ENCODE assay signal across 9 cellular contexts in genomic region chrX:118823263-118824172, GRCh38. TPM values are rescaled to one million over a fixed set of nuclear protein-coding genes. Genes with fewer than 3 reads are reported as not detected.
DNase-seq lines count a peak whose midpoint lies in the region; ATAC-seq, FAIRE-seq and TF ChIP-seq lines count a peak whose summit lies in the region.
"Had no signal": no experiment of that assay in that cellular context is flagged by ENCODE, and none has a peak within 500 bp of the region (broad histone marks: within the 10 kb centered on the region; RNA-seq: fewer than 3 reads in every experiment).

Gene ZCCHC12 (plus strand): TSS chrX:118823824. CDS start chrX:118825245, 1,421 bp downstream.

- H3K9me3 ChIP-seq in HUES48 (ENCODE audit: control insufficient read depth, insufficient read depth, low read length), result peaks cover 5% of the 10 kb centered on the region; the same call in 1 of the 2 replicates
- no peaks in the 10 kb centered on the region for H3K9me3 ChIP-seq in SK-N-MC (ENCODE audit: low read depth, low read length)
- H3K9me3 ChIP-seq in adrenal gland (replicated peaks in 1 of 3), result no peaks in the 10 kb centered on the region
- no peaks in the 10 kb centered on the region for H3K9me3 ChIP-seq in hepatocyte (ENCODE audit: low read depth)
- H3K9me3 ChIP-seq in sigmoid colon, result no peaks in the 10 kb centered on the region

- peak; percentile 79 for DNase-seq in DMS53 (lab: John Stamatoyannopoulos, UW)
- no peak for DNase-seq in SK-N-MC (ENCODE audit: low read depth, low spot score)
- DNase-seq in adrenal gland, result peak; percentile 67 to 84 (median 74)
- DNase-seq in hepatocyte (ENCODE audit: low spot score), result peak; percentile 65
- peak; percentile 75 for DNase-seq in sigmoid colon
- no peak for DNase-seq in urothelium cell line (ENCODE audit: low spot score)

- peak within 1 kb of the TSS; percentile 80 for H3K4me2 ChIP-seq in hepatocyte
- H3K4me2 ChIP-seq: KMS-11 had no signal

- H3K27ac ChIP-seq in HUES48 (ENCODE audit: low read depth, low read length) (no peak within 1 kb of the TSS), SK-N-MC (no peak within 1 kb of the TSS), adrenal gland (no peak within 1 kb of the TSS), hepatocyte (no peak within 1 kb of the TSS), sigmoid colon (no peak within 1 kb of the TSS)
- H3K27ac ChIP-seq: KMS-11 had no signal

- intact Hi-C loops in adrenal gland (cut with DNase I), result no loop called here
- intact Hi-C loops in sigmoid colon (cut with DNase I), result no loop called here

- no peak for TF ChIP-seq EP300 in sigmoid colon (IDR thresholded peaks at IDR 0.05)

- peak within 1 kb of the TSS; percentile 33 for H2AFZ ChIP-seq in hepatocyte

- H3K79me2 ChIP-seq in hepatocyte, result no peaks in the 10 kb centered on the region

- H3K9me2 ChIP-seq in hepatocyte (replicated peaks; ENCODE audit: insufficient read depth), result no peaks in the 10 kb centered on the region

- H3K27me3 ChIP-seq in HUES48 (ENCODE audit: control insufficient read depth, insufficient read depth, low read length) (peaks cover 87% of the 10 kb centered on the region), adrenal gland (peaks cover 15% of the 10 kb centered on the region), hepatocyte (peaks cover 26% of the 10 kb centered on the region), sigmoid colon (peaks cover 0 to 6% (median 0%) of the 10 kb centered on the region in 3 donors)

- WGBS in adrenal gland, 4 donors, result 2 to 36% (median 25%) methylated on average over 5 to 51 of the region's 51 CpGs
- WGBS in hepatocyte (ENCODE audit: low lambda C conversion rate, missing lambda C conversion rate), result 59% methylated on average over 40 of the region's 51 CpGs
- 4% methylated on average over 51 of the region's 51 CpGs for WGBS in sigmoid colon, 2 donors

- H3K4me3 ChIP-seq in HUES48 (ENCODE audit: low read depth, low read length), result peak within 1 kb of the TSS; percentile 52
- peak within 1 kb of the TSS; percentile 74 for H3K4me3 ChIP-seq in SK-N-MC
- H3K4me3 ChIP-seq in adrenal gland, result peak within 1 kb of the TSS in 1 of 4 donors; percentile 35
- no peak within 1 kb of the TSS for H3K4me3 ChIP-seq in hepatocyte
- H3K4me3 ChIP-seq in sigmoid colon, result peak within 1 kb of the TSS in 3 of 4 donors; percentile 30 to 40 (median 39)

- TF ChIP-seq POLR2A in adrenal gland (IDR thresholded peaks at IDR 0.05), result peak; percentile 25 to 39
- no peak for TF ChIP-seq POLR2A in sigmoid colon (IDR thresholded peaks at IDR 0.05)

- no peak within 1 kb of the TSS for H3K9ac ChIP-seq in HUES48 (ENCODE audit: low read depth, low read length)
- no peak within 1 kb of the TSS for H3K9ac ChIP-seq in SK-N-MC (ENCODE audit: insufficient read length)
- H3K9ac ChIP-seq: KMS-11 had no signal

- H3K4me1 ChIP-seq in HUES48 (ENCODE audit: control insufficient read depth, insufficient read depth, low read length), result peaks cover 17% of the 10 kb centered on the region
- no peaks in the 10 kb centered on the region for H3K4me1 ChIP-seq in adrenal gland (replicated peaks in 1 of 2)
- H3K4me1 ChIP-seq in hepatocyte (ENCODE audit: insufficient read depth), result no peaks in the 10 kb centered on the region
- H3K4me1 ChIP-seq in sigmoid colon, result peaks cover 0 to 13% (median 7%) of the 10 kb centered on the region in 4 donors

- no peaks in the 10 kb centered on the region for H4K20me1 ChIP-seq in hepatocyte (ENCODE audit: insufficient read depth, poor library complexity, severe bottlenecking)

- H3K36me3 ChIP-seq in HUES48 (ENCODE audit: control insufficient read depth, insufficient read depth, low read length) (no peaks in the 10 kb centered on the region), SK-N-MC (ENCODE audit: insufficient read depth, low read length) (no peaks in the 10 kb centered on the region), adrenal gland (replicated peaks in 1 of 2) (no peaks in the 10 kb centered on the region), hepatocyte (replicated peaks; ENCODE audit: insufficient read depth, low read depth) (no peaks in the 10 kb centered on the region), sigmoid colon (no peaks in the 10 kb centered on the region)

- no peak for ATAC-seq in HG02623 (IDR thresholded peaks at IDR 0.05; ENCODE audit: unreplicated experiment)

- no peak for FAIRE-seq in urothelium cell line (lab: Jason Lieb, UNC)

- TF ChIP-seq CTCF in adrenal gland (IDR thresholded peaks at IDR 0.05), result no peak
- TF ChIP-seq CTCF in hepatocyte (IDR thresholded peaks at IDR 0.05; ENCODE audit: poor library complexity), result no peak
- TF ChIP-seq CTCF in sigmoid colon (IDR thresholded peaks at IDR 0.05), result no peak

RNA-seq across cellular contexts. Expression of gene ZCCHC12, which starts in this region (rescaled TPM):
- total RNA-seq in adrenal gland (1 to 10 TPM in 5 of 8 donors, under 1 TPM in 2, not detected in 1; 0.54 to 5.1 (median 1.6) TPM), hepatocyte (0.16 and 0.17 TPM in 2 replicates), sigmoid colon (1 to 10 TPM; 1.2 to 3.2 (median 2.2) TPM)
- polyA plus RNA-seq in adrenal gland (1 to 10 TPM in 2 of 3 donors, under 1 TPM in 1; 0.77 to 10.0 (median 1.8) TPM), hepatocyte (0.08 TPM in 1 of 2 replicates, not detected in the other), sigmoid colon (1 to 10 TPM in 1 of 3 donors, not detected in 2; 1.4 TPM)

Comparison
In these comparisons a context has a peak if more than half of its experiments do, and no peak if none do; other contexts are left out.
1. Peak in DNase-seq and H3K4me2 ChIP-seq in hepatocyte; RNA of the gene not detected or under 1 TPM.
2. DNase-seq: peak in DMS53 (single experiment), adrenal gland (7 of 7) and sigmoid colon (single experiment); none in SK-N-MC (single experiment) and urothelium cell line (single experiment).
3. POLR2A ChIP-seq: peak in adrenal gland (2 of 2); none in sigmoid colon (0 of 2).